Comparison of ENCODE assay signal across 9 cellular contexts in genomic region chr22:23826510-23827350, GRCh38. TPM values are rescaled to one million over a fixed set of nuclear protein-coding genes. Genes with fewer than 3 reads are reported as not detected.
DNase-seq lines count a peak whose midpoint lies in the region; ATAC-seq and TF ChIP-seq lines count a peak whose summit lies in the region.
"Had no signal": no experiment of that assay in that cellular context is flagged by ENCODE, and none has a peak within 500 bp of the region (broad histone marks: within the 10 kb centered on the region; RNA-seq: fewer than 3 reads in every experiment).

No MANE protein-coding gene starts in this region.

- POLR2A ChIA-PET in AG04449 (lab: Yijun Ruan, JAX): interaction anchor here (1.2 kb wide), 1 partner anchor 52 kb away, joined by 3 read pairs; no protein-coding TSS in a partner anchor
- POLR2A ChIA-PET in RWPE1 (lab: Yijun Ruan, JAX; ENCODE audit: low non-redundant PET): no interaction called here

- intact Hi-C loops in left ventricle myocardium superior (cut with micrococcal nuclease): no loop called here

- no peak overlapping the region for H3K4me3 ChIP-seq in AG04449 (ENCODE audit: low read depth, low read length)
- H3K4me3 ChIP-seq: breast epithelium had no signal

- DNase-seq in AG04449 (ENCODE audit: low read depth, low spot score) (peak; percentile 63), RWPE1 (ENCODE audit: low spot score) (no peak), left ventricle myocardium superior (peak; percentile 39), putamen (ENCODE audit: low spot score) (no peak), LoVo (ENCODE audit: low spot score) (no peak), DMS153 (lab: John Stamatoyannopoulos, UW) (no peak)
- DNase-seq: NCI-H1930; stimulated activated CD4-positive, alpha-beta T cell treated with anti-CD3 and anti-CD28 coated beads, Interleukin-2, amount 100 ng/mL, for 24 hours had no signal

- TF ChIP-seq CTCF in AG04449 (IDR thresholded peaks at IDR 0.05; ENCODE audit: insufficient read depth, low read length, missing control alignments) (no peak), RWPE1 (conservative IDR thresholded peaks at IDR 0.05; ENCODE audit: low read depth) (no peak)

- ATAC-seq in left ventricle myocardium superior: no peak

- H3K27ac ChIP-seq in RWPE1: peak overlapping the region; percentile 64

- CTCF ChIA-PET in AG04449 (lab: Yijun Ruan, JAX) (interaction anchor here (0.8 to 4.5 kb wide), 5 partner anchors 12 to 58 kb away, joined by 3 to 21 read pairs (median 3); partner anchors contain the start of genes CHCHD10 and MMP11), RWPE1 (lab: Yijun Ruan, JAX) (interaction anchor here (0.6 kb wide), 1 partner anchor 84 kb away, joined by 3 read pairs; no protein-coding TSS in a partner anchor)

RNA-seq across cellular contexts. Expression of gene DERL3, which starts 12.1 kb away (rescaled TPM):
- 2.1 TPM for total RNA-seq in left ventricle myocardium superior

RNA-seq across cellular contexts. Expression of gene SLC2A11, which starts 30.9 kb away (rescaled TPM):
- total RNA-seq in left ventricle myocardium superior: 25.3 TPM

RNA-seq across cellular contexts. Expression of gene SMARCB1, which starts 40.0 kb away (rescaled TPM):
- total RNA-seq in left ventricle myocardium superior: 48.5 TPM

RNA-seq across cellular contexts. Expression of gene MMP11, which starts 54.1 kb away (rescaled TPM):
- 32.3 TPM for total RNA-seq in left ventricle myocardium superior

RNA-seq across cellular contexts. Expression of gene CHCHD10, which starts 59.0 kb away (rescaled TPM):
- 1,571 TPM for total RNA-seq in left ventricle myocardium superior

Comparison
In these comparisons a context has a peak if more than half of its experiments do, and no peak if none do; other contexts are left out.
1. DNase-seq: peak in AG04449 (single experiment) and left ventricle myocardium superior (single experiment); none in RWPE1 (single experiment), putamen (single experiment), LoVo (single experiment) and DMS153 (single experiment).